15 cellular contexts compared by ENCODE assay signal in the genomic region with DNA sequence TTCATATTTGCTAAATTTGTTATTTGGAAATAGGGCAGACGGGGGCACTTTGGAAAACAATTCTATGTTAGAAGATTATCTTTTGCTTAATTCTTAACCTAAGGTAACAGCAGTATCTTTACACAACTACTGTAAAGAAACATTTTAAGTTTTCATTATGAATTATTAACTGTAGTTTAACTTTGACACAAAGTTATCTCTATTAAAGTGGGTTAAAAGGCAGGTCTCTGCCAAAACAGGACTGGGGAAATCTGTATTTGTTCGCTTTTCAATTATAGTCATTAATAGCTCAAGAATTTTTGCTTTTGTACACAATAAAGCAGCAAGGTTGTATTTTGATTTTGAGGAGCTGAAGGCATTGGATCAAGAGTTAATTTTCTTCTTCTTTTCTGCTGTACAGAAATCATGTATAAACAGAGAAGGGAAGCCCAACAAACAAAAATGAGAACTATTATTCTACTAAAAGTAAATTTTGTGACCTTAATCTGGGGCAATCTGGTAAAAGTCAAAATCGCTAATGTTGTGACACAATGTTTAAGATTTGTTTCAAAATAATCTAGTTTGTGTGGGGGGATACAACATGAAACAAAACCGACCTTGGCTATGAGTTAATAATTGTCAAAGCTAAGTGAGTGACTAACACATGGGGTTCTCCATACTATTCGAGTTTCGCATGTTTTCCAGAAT. TPM values are rescaled to one million over a fixed set of nuclear protein-coding genes. Genes with fewer than 3 reads are reported as not detected.
A peak's percentile ranks its signal among the peaks of the same experiment; 100 is the strongest.
DNase-seq lines count a peak whose midpoint lies in the region; ATAC-seq and TF ChIP-seq lines count a peak whose summit lies in the region.
"Had no signal": no experiment of that assay in that cellular context is flagged by ENCODE, and none has a peak within 500 bp of the region (broad histone marks: within the 10 kb centered on the region; RNA-seq: fewer than 3 reads in every experiment).

No MANE protein-coding gene starts in this region.

- CTCF ChIA-PET in MCF 10A (lab: Yijun Ruan, JAX), result interaction anchor here (0.9 to 2.3 kb wide), 2 partner anchors 32 to 42 kb away, joined by 3 to 6 read pairs; no protein-coding TSS in a partner anchor
- CTCF ChIA-PET in WTC11 (lab: Charles Lee), result interaction anchor here (1.0 to 2.2 kb wide), 2 partner anchors 32 to 52 kb away, joined by 3 to 6 read pairs; no protein-coding TSS in a partner anchor

- in situ Hi-C loops in GM23248 (cut with MboI), result no loop called here

- 83 to 85% methylated on average over 6 of the region's 6 CpGs for WGBS in thyroid gland, 2 donors
- WGBS in GM23248 (ENCODE audit: low coverage in 1 of 2, low lambda C conversion rate in 2 of 2, missing lambda C conversion rate in 2 of 2), 2 experiments, result 69 to 70% methylated on average over 6 of the region's 6 CpGs

- H3K9me3 Mint-ChIP-seq in MCF 10A (ENCODE audit: unreplicated experiment), result no peaks in the 10 kb centered on the region
- no peaks in the 10 kb centered on the region for H3K9me3 Mint-ChIP-seq in WTC11

- H3K4me1 Mint-ChIP-seq in MCF 10A (ENCODE audit: insufficient read depth, unreplicated experiment), result peaks cover 6% of the 10 kb centered on the region
- peaks cover 48% of the 10 kb centered on the region for H3K4me1 Mint-ChIP-seq in WTC11

- peaks cover 75% of the 10 kb centered on the region for H3K79me2 ChIP-seq in GM23248 (ENCODE audit: insufficient read depth)

- H2AFZ ChIP-seq in GM23248, result no peak overlapping the region

- TF ChIP-seq CTCF in MCF 10A (IDR thresholded peaks at IDR 0.05; ENCODE audit: unreplicated experiment) (no peak), breast epithelium (IDR thresholded peaks at IDR 0.05) (no peak), WTC11 (IDR thresholded peaks at IDR 0.05) (no peak), thyroid gland (IDR thresholded peaks at IDR 0.05) (no peak)

- H4K20me1 ChIP-seq in GM23248 (ENCODE audit: insufficient read depth), result peaks cover 5% of the 10 kb centered on the region

- H3K4me3 Mint-ChIP-seq in MCF 10A (ENCODE audit: unreplicated experiment), result peak overlapping the region; percentile 38
- peak overlapping the region; percentile 35; the same call in 1 of the 2 replicates for H3K4me3 Mint-ChIP-seq in WTC11

- H3K4me2 ChIP-seq in GM23248 (ENCODE audit: unreplicated experiment), result no peak overlapping the region

- H3K36me3 ChIP-seq in breast epithelium (no peaks in the 10 kb centered on the region), thyroid gland (no peaks in the 10 kb centered on the region), SJCRH30 (no peaks in the 10 kb centered on the region; the same call in 1 of the 2 replicates), GM23248 (ENCODE audit: low read depth) (no peaks in the 10 kb centered on the region)
- H3K36me3 ChIP-seq: BE2C had no signal

- H3K27me3 Mint-ChIP-seq in MCF 10A (ENCODE audit: insufficient read depth, unreplicated experiment) (no peaks in the 10 kb centered on the region), WTC11 (ENCODE audit: low read depth) (no peaks in the 10 kb centered on the region; the same call in 1 of the 2 replicates)

- TF ChIP-seq POLR2A in breast epithelium (IDR thresholded peaks at IDR 0.05) (no peak), thyroid gland (IDR thresholded peaks at IDR 0.05) (no peak)

- H3K4me1 ChIP-seq in breast epithelium (peaks cover 0 to 7% of the 10 kb centered on the region in 2 donors), thyroid gland (peaks cover 49 to 56% of the 10 kb centered on the region in 2 donors), SJCRH30 (peaks cover 5% of the 10 kb centered on the region; the same call in 1 of the 2 replicates), GM23248 (ENCODE audit: insufficient read depth) (0 out of 2 replicates have a peak, but pooled peaks cover 7% of the 10 kb centered on the region)

- peaks cover 25% of the 10 kb centered on the region; the same call in 1 of the 2 replicates for H3F3A ChIP-seq in GM23248 (ENCODE audit: insufficient read depth)

- no TSS peak for BruUV-seq in MCF 10A (replicated peaks; lab: Mats Ljungman, UMichigan)

- intact Hi-C loops in MCF 10A (cut with micrococcal nuclease), result no loop called here
- intact Hi-C loops in breast epithelium (cut with DNase I; ENCODE audit: low total_unique reads), result no loop called here
- intact Hi-C loops in thyroid gland (cut with DNase I), result loop anchor here (5.0 kb wide), 2 partner anchors 53 to 92 kb away; a partner anchor contains a TSS

- no peak overlapping the region for H3K4me3 ChIP-seq in breast epithelium
- H3K4me3 ChIP-seq in thyroid gland (replicated peaks in 1 of 3), result no peak overlapping the region
- no peak overlapping the region for H3K4me3 ChIP-seq in SJCRH30
- H3K4me3 ChIP-seq in GM23248, result no peak overlapping the region

- no peak overlapping the region for H3K27ac Mint-ChIP-seq in MCF 10A (ENCODE audit: low read depth, unreplicated experiment)
- peak overlapping the region; percentile 32 for H3K27ac Mint-ChIP-seq in WTC11

- H3K27me3 ChIP-seq in breast epithelium (no peaks in the 10 kb centered on the region), thyroid gland (no peaks in the 10 kb centered on the region), SJCRH30 (no peaks in the 10 kb centered on the region), GM23248 (replicated peaks; ENCODE audit: insufficient read depth) (no peaks in the 10 kb centered on the region)
- H3K27me3 ChIP-seq: BE2C, esophagus muscularis mucosa had no signal

- H3K36me3 Mint-ChIP-seq in MCF 10A (ENCODE audit: insufficient read depth, unreplicated experiment), result peaks cover 12% of the 10 kb centered on the region
- no peaks in the 10 kb centered on the region for H3K36me3 Mint-ChIP-seq in WTC11

- POLR2A ChIA-PET in MCF 10A (lab: Yijun Ruan, JAX) (interaction anchor here (1.1 to 7.5 kb wide), 3 partner anchors 10 to 32 kb away, joined by 3 to 150 read pairs (median 3); a partner anchor contains a TSS), WTC11 (lab: Charles Lee) (interaction anchor here (0.6 kb wide), 1 partner anchor 33 kb away, joined by 3 read pairs; no protein-coding TSS in a partner anchor)

- H3K9ac ChIP-seq in GM23248, result no peak overlapping the region

- H3K27ac ChIP-seq in breast epithelium (no peak overlapping the region), thyroid gland (peak overlapping the region; percentile 81 to 95 (median 88)), SJCRH30 (no peak overlapping the region), GM23248 (no peak overlapping the region)

- ATAC-seq in WTC11, result no peak

- no peaks in the 10 kb centered on the region for H3K9me2 ChIP-seq in GM23248 (ENCODE audit: insufficient read depth)

- H3K9me3 ChIP-seq in breast epithelium, result no peaks in the 10 kb centered on the region
- H3K9me3 ChIP-seq in thyroid gland, result no peaks in the 10 kb centered on the region
- H3K9me3 ChIP-seq in SJCRH30 (replicated peaks), result no peaks in the 10 kb centered on the region
- no peaks in the 10 kb centered on the region for H3K9me3 ChIP-seq in GM23248 (ENCODE audit: low read depth)
- H3K9me3 ChIP-seq: BE2C, esophagus muscularis mucosa had no signal

- DNase-seq in MCF 10A (ENCODE audit: unreplicated experiment), result no peak
- DNase-seq in breast epithelium (ENCODE audit: low spot score in 2 of 2), result no peak
- DNase-seq in WTC11 (ENCODE audit: low spot score), result no peak
- peak; percentile 14 for DNase-seq in left kidney (ENCODE audit: low read depth, low spot score)
- DNase-seq in thyroid gland, result no peak
- DNase-seq in RKO (ENCODE audit: low spot score), result no peak
- DNase-seq in SJCRH30, result no peak
- no peak for DNase-seq in GM23248
- DNase-seq: BE2C, caudate nucleus, GF-D8, NCI-H1105, NCI-H526 treated with DMSO at 0.1 percent for 48 hours, SW 1271 had no signal

TF ChIP-seq in WTC11, 78 proteins besides CTCF, POLR2A, EP300 and RAD21:
- TF ChIP-seq, protein P1, sequence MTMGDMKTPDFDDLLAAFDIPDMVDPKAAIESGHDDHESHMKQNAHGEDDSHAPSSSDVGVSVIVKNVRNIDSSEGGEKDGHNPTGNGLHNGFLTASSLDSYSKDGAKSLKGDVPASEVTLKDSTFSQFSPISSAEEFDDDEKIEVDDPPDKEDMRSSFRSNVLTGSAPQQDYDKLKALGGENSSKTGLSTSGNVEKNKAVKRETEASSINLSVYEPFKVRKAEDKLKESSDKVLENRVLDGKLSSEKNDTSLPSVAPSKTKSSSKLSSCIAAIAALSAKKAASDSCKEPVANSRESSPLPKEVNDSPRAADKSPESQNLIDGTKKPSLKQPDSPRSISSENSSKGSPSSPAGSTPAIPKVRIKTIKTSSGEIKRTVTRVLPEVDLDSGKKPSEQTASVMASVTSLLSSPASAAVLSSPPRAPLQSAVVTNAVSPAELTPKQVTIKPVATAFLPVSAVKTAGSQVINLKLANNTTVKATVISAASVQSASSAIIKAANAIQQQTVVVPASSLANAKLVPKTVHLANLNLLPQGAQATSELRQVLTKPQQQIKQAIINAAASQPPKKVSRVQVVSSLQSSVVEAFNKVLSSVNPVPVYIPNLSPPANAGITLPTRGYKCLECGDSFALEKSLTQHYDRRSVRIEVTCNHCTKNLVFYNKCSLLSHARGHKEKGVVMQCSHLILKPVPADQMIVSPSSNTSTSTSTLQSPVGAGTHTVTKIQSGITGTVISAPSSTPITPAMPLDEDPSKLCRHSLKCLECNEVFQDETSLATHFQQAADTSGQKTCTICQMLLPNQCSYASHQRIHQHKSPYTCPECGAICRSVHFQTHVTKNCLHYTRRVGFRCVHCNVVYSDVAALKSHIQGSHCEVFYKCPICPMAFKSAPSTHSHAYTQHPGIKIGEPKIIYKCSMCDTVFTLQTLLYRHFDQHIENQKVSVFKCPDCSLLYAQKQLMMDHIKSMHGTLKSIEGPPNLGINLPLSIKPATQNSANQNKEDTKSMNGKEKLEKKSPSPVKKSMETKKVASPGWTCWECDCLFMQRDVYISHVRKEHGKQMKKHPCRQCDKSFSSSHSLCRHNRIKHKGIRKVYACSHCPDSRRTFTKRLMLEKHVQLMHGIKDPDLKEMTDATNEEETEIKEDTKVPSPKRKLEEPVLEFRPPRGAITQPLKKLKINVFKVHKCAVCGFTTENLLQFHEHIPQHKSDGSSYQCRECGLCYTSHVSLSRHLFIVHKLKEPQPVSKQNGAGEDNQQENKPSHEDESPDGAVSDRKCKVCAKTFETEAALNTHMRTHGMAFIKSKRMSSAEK (CRISPR knock-in tag; IDR thresholded peaks at IDR 0.05; ENCODE audit: borderline replicate concordance), result no peak
- no peak for TF ChIP-seq ZNF232 (CRISPR knock-in tag; IDR thresholded peaks at IDR 0.05)

RNA-seq across cellular contexts. Expression of a gene that starts 2.9 kb away (rescaled TPM):
- total RNA-seq in MCF 10A (2022), result 109 and 110 TPM in 2 replicates
- 10 to 100 TPM; 79.8 to 85.2 (median 79.9) TPM for total RNA-seq in breast epithelium
- total RNA-seq in WTC11 (2021), result 83.6 to 92.6 TPM (median 87.3 TPM) in 3 replicates
- total RNA-seq in thyroid gland, result 100 to 1,000 TPM; 154 to 231 (median 167) TPM
- 133 and 135 TPM in 2 replicates for total RNA-seq in SJCRH30 (2014; rRNA removed; shearing (Covaris generic))
- 49.1 and 59.4 TPM in 2 replicates for total RNA-seq in GM23248 (2014; rRNA removed; shearing (Covaris generic))
- 76.2 and 78.2 TPM in 2 replicates for polyA plus RNA-seq in GM23248 (2016; fragmentation: Nextera tagmentation; extraction: Ambion mirVana)

RNA-seq across cellular contexts. Expression of a gene that starts 34.0 kb away (rescaled TPM):
- total RNA-seq in MCF 10A (2022) (45.7 and 56.4 TPM in 2 replicates), breast epithelium (10 to 100 TPM; 28.5 to 35.1 (median 34.8) TPM), WTC11 (2021) (44.2 to 54.8 TPM (median 46.5 TPM) in 3 replicates), thyroid gland (10 to 100 TPM; 30.4 to 45.8 (median 38.2) TPM)
- 103 and 114 TPM in 2 replicates for total RNA-seq in SJCRH30 (2014; rRNA removed; shearing (Covaris generic))
- 24.2 and 25.3 TPM in 2 replicates for total RNA-seq in GM23248 (2014; rRNA removed; shearing (Covaris generic))
- 35.6 and 36.3 TPM in 2 replicates for polyA plus RNA-seq in GM23248 (2016; fragmentation: Nextera tagmentation; extraction: Ambion mirVana)

Comparison
In these comparisons a context has a peak if more than half of its experiments do, and no peak if none do; other contexts are left out.
1. H3K27ac ChIP-seq: peak in thyroid gland (3 of 3); none in breast epithelium (0 of 2), SJCRH30 (single experiment) and GM23248 (single experiment).